ENCODE assay signal across 17 cellular contexts in genomic region chr5:54062958-54063357, GRCh38.
DNase-seq lines count a peak whose midpoint lies in the region; ATAC-seq and FAIRE-seq lines count a peak whose summit lies in the region.
"Had no signal": no experiment of that assay in that cellular context is flagged by ENCODE, and none has a peak within 500 bp of the region (broad histone marks: within the 10 kb centered on the region; RNA-seq: fewer than 3 reads in every experiment).

No MANE protein-coding gene starts in this region.

- peak; percentile 48 for FAIRE-seq in urothelium cell line (lab: Jason Lieb, UNC)
- FAIRE-seq: D721Med, small intestine had no signal

- DNase-seq in HCEC 1CT: peak; percentile 76
- peak; percentile 76 for DNase-seq in astrocyte of the hippocampus (ENCODE audit: low read depth, low spot score)
- peak; percentile 23 for DNase-seq in glomerular endothelial cell (ENCODE audit: extremely low read depth, low read depth, low spot score)
- peak; percentile 4 for DNase-seq in urothelium cell line (ENCODE audit: low spot score)
- DNase-seq in KG1 (lab: John Stamatoyannopoulos, UW): no peak
- DNase-seq in occipital lobe (lab: John Stamatoyannopoulos, UW): no peak
- DNase-seq: activated CD4-positive, alpha-beta T cell treated with anti-CD3 and anti-CD28 coated beads for 4 hours; activated T-cell treated with anti-CD3 and anti-CD28 coated beads, Interleukin-2, amount 50 U/mL, for 48 hours; amygdala; effector CD4-positive, alpha-beta T cell; heart left ventricle; left ventricle myocardium superior; nephron progenitor cell; small intestine had no signal

- no peak for ATAC-seq in GM18861 (IDR thresholded peaks at IDR 0.05; ENCODE audit: unreplicated experiment)
- ATAC-seq: heart left ventricle, left ventricle myocardium superior, Panc1 had no signal

Comparison
In these comparisons a context has a peak if more than half of its experiments do, and no peak if none do; other contexts are left out.
1. DNase-seq: peak in HCEC 1CT (single experiment), astrocyte of the hippocampus (single experiment), glomerular endothelial cell (single experiment) and urothelium cell line (single experiment); none in KG1 (single experiment) and occipital lobe (single experiment).